Comparison of ENCODE assay signal across 21 cellular contexts in the genomic region with DNA sequence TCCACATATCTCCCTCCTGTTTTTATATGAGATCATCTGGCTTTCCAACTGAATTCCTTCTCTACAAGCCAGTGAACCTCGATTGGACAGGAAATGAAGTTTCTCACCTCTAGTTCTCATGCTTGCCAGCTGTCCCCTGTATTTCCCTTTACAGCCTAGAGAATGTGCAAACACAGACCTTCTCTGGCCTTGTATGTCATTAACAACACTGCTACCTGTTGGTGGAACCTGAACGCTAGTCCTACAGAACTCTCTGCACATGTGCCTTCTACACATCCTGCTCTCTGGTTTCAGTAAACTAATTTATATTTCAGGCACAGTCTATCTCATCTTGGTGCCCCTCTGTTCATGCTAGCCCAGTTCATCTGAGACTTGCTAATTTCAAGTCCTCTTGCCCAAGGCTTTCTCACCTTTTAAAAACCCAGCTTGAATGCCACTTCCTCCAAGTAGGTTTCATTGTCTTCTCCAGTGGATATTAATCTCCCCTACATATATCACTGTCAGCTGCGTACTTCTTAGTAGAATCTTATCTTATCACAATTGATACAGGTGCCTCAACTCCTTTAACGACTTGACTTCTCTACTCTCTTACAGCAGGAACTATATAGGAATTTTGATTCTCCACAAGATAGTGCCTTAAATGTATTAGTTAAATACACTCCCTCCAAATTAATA.
DNase-seq lines count a peak whose midpoint lies in the region; ATAC-seq and TF ChIP-seq lines count a peak whose summit lies in the region.
"Had no signal": no experiment of that assay in that cellular context is flagged by ENCODE, and none has a peak within 500 bp of the region (broad histone marks: within the 10 kb centered on the region; RNA-seq: fewer than 3 reads in every experiment).

No MANE protein-coding gene starts in this region.

- H3K9me3 ChIP-seq in A673 (ENCODE audit: low read depth, low read length, poor library complexity, severe bottlenecking), result no peaks in the 10 kb centered on the region
- H3K9me3 ChIP-seq: ascending aorta, heart left ventricle, vagina had no signal

- H3K36me3 ChIP-seq in A673 (ENCODE audit: insufficient read depth, low read length, poor library complexity, severe bottlenecking), result no peaks in the 10 kb centered on the region
- H3K36me3 ChIP-seq: ascending aorta, heart left ventricle, vagina, WERI-Rb-1 had no signal

- POLR2A ChIA-PET in A673 (lab: Charles Lee; ENCODE audit: low non-redundant PET), result no interaction called here

- H3K27me3 ChIP-seq in foreskin keratinocyte (no peaks in the 10 kb centered on the region), A673 (replicated peaks; ENCODE audit: insufficient read depth, low read depth, low read length, poor library complexity) (peaks cover 5% of the 10 kb centered on the region)
- H3K27me3 ChIP-seq: ascending aorta, heart left ventricle, vagina had no signal

- intact Hi-C loops in A673 (cut with micrococcal nuclease; ENCODE audit: unreplicated experiment), result no loop called here

- TF ChIP-seq CTCF in epithelial cell of proximal tubule (conservative IDR thresholded peaks at IDR 0.05; ENCODE audit: low read depth, low read length), result peak; percentile 15
- TF ChIP-seq CTCF in foreskin keratinocyte (conservative IDR thresholded peaks at IDR 0.05), result no peak
- no peak for TF ChIP-seq CTCF in A673 (conservative IDR thresholded peaks at IDR 0.05; ENCODE audit: low read depth, low read length)

- BruUV-seq in A673 (replicated peaks; lab: Mats Ljungman, UMichigan), result no TSS peak

- H3K4me3 ChIP-seq in epithelial cell of proximal tubule (ENCODE audit: low read depth, low read length) (no peak overlapping the region), A673 (ENCODE audit: low read depth, low read length, poor library complexity, severe bottlenecking) (no peak overlapping the region)
- H3K4me3 ChIP-seq: ascending aorta, heart left ventricle, smooth muscle cell, vagina had no signal

- H3K27ac ChIP-seq in foreskin keratinocyte (no peak overlapping the region), A673 (ENCODE audit: low read depth, low read length, poor library complexity, severe bottlenecking) (no peak overlapping the region)
- H3K27ac ChIP-seq: ascending aorta, heart left ventricle, vagina, WERI-Rb-1 had no signal

- DNase-seq in COLO668 (lab: John Stamatoyannopoulos, UW; ENCODE audit: unreplicated experiment) (peak; percentile 43), NCI-H2196 (lab: John Stamatoyannopoulos, UW; ENCODE audit: unreplicated experiment) (peak; percentile 35), epithelial cell of proximal tubule (ENCODE audit: low read depth) (no peak), foreskin keratinocyte (no peak), inferior parietal cortex (ENCODE audit: extremely low spot score) (no peak), NCI-H128 (lab: John Stamatoyannopoulos, UW; ENCODE audit: unreplicated experiment) (no peak), A673 (ENCODE audit: low spot score) (no peak)
- DNase-seq: activated CD4-positive, alpha-beta T cell treated with anti-CD3 and anti-CD28 coated beads, Interleukin-2, amount 50 U/mL, for 48 hours; activated naive CD4-positive, alpha-beta T cell treated with Interleukin-2 at 50 U/mL for 16 hours; cerebellar nuclear complex; GDM1; heart left ventricle; islet precursor cell; stimulated activated CD8-positive, alpha-beta memory T cell treated with anti-CD3 and anti-CD28 coated beads, Interleukin-4, amount 100 ng/mL, for 48 hours; T-helper 17 cell; WERI-Rb-1 had no signal

- ATAC-seq in GM18868 (IDR thresholded peaks at IDR 0.05; ENCODE audit: unreplicated experiment) (peak; percentile 47), foreskin keratinocyte (no peak)
- ATAC-seq: heart left ventricle; natural killer cell treated with Interleukin-12 subunit alpha and Interleukin-12 subunit beta and Interleukin-15 and Interleukin-18, amount 100 ng/mL, for 72 hours; T-helper 17 cell had no signal

- CTCF ChIA-PET in A673 (lab: Charles Lee), result no interaction called here

- H3K4me1 ChIP-seq in foreskin keratinocyte (peaks cover under 1% of the 10 kb centered on the region), A673 (ENCODE audit: insufficient read depth, low read length, poor library complexity, severe bottlenecking) (no peaks in the 10 kb centered on the region)
- H3K4me1 ChIP-seq: vagina had no signal

Comparison
In these comparisons a context has a peak if more than half of its experiments do, and no peak if none do; other contexts are left out.
1. DNase-seq: peak in COLO668 (single experiment) and NCI-H2196 (single experiment); none in epithelial cell of proximal tubule (single experiment), foreskin keratinocyte (0 of 2), inferior parietal cortex (single experiment), NCI-H128 (single experiment) and A673 (single experiment).